Comparison of ENCODE assay signal across 8 cellular contexts in the genomic region with DNA sequence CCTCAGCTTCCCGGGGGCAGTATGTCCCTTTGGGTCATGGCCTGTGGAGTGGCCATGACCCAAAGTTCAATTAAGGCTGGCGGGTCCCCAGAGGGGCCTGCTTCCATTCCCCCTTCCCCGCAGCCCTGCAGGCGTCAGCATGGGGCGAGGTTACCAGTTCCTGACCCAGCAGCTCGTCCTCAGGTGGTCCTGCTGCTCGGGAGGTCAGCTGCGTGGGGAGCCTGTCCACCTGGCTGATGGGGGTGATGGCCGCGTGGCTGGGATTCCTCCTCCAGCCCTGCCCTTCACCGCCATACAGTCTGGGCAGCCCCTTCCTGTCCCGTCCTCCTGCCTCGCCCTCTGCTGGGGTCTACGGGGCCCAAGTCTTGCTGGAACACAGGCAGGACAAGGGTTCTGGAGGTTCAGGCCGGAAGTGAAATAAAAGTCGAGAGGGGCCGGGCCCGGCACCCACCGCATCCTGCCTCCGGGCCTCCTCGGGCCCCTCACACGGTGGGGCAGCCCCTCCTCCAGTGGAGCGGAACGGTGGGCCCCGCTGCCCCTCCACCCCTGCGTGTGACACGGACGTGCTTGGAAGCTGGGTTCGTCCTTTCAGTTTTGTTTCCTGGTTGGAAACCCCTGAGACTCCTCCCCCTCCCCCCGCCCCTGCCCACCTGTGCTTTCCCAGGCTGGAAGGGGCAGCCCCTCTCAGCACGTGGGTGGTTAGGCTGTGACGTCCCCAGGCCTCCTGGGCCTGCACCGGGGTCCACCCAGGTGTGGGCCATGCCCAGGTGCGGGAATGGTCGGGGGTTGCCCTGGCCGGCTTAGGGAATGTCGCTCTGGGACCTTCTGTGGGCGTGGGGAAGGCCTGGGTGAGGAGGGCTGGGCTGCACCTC.
DNase-seq lines count a peak whose midpoint lies in the region; ATAC-seq lines count a peak whose summit lies in the region.

No MANE protein-coding gene starts in this region.

- H3K4me3 ChIP-seq in effector memory CD4-positive, alpha-beta T cell (ENCODE audit: insufficient read depth, low read depth, low read length, poor library complexity, severe bottlenecking): peak overlapping the region; percentile 48
- peak overlapping the region; percentile 54 for H3K4me3 ChIP-seq in rectal smooth muscle tissue (ENCODE audit: low read length)

- ATAC-seq in GM18511 (IDR thresholded peaks at IDR 0.05; ENCODE audit: unreplicated experiment): peak; percentile 54
- peak; percentile 44 for ATAC-seq in HG02840 (IDR thresholded peaks at IDR 0.05; ENCODE audit: low FRiP score, unreplicated experiment)
- ATAC-seq in activated CD4-positive, CD25-positive, alpha-beta regulatory T cell treated with anti-CD3 and anti-CD28 coated beads, Interleukin-2, amount 50 U/mL, for 24 hours: peak; percentile 64 to 69

- peaks cover 14% of the 10 kb centered on the region for H3K36me3 ChIP-seq in effector memory CD4-positive, alpha-beta T cell (ENCODE audit: control insufficient read depth, insufficient read depth, low read length)
- H3K36me3 ChIP-seq in rectal smooth muscle tissue (ENCODE audit: control insufficient read depth, insufficient read depth, low read length): peaks cover 4% of the 10 kb centered on the region

- no peaks in the 10 kb centered on the region for H3K27me3 ChIP-seq in effector memory CD4-positive, alpha-beta T cell (replicated peaks; ENCODE audit: control insufficient read depth, insufficient read depth, low read length, poor library complexity, severe bottlenecking)
- no peaks in the 10 kb centered on the region for H3K27me3 ChIP-seq in rectal smooth muscle tissue (ENCODE audit: control insufficient read depth, insufficient read depth, low read length)

- no peak overlapping the region for H3K9ac ChIP-seq in rectal smooth muscle tissue (ENCODE audit: low read length)

- H3K27ac ChIP-seq in effector memory CD4-positive, alpha-beta T cell (ENCODE audit: insufficient read depth, low read length, poor library complexity, severe bottlenecking): peak overlapping the region; percentile 87
- no peak overlapping the region for H3K27ac ChIP-seq in rectal smooth muscle tissue (ENCODE audit: low read depth, low read length)

- peaks cover 71% of the 10 kb centered on the region for H3K4me1 ChIP-seq in effector memory CD4-positive, alpha-beta T cell (ENCODE audit: control insufficient read depth, insufficient read depth, low read length, poor library complexity, severe bottlenecking)
- peaks cover 8% of the 10 kb centered on the region for H3K4me1 ChIP-seq in rectal smooth muscle tissue (ENCODE audit: control insufficient read depth, insufficient read depth, low read length)

- DNase-seq in effector memory CD4-positive, alpha-beta T cell: peak; percentile 53 to 57 (median 55)
- DNase-seq in NCI-H2196 (lab: John Stamatoyannopoulos, UW; ENCODE audit: unreplicated experiment): no peak
- DNase-seq in COLO668 (lab: John Stamatoyannopoulos, UW; ENCODE audit: unreplicated experiment): no peak
- no peak for DNase-seq in NOMO-1 treated with DMSO at 0.1 percent for 48 hours (lab: John Stamatoyannopoulos, UW; ENCODE audit: unreplicated experiment)

- no peaks in the 10 kb centered on the region for H3K9me3 ChIP-seq in effector memory CD4-positive, alpha-beta T cell (ENCODE audit: control insufficient read depth, low read length)

Comparison
In these comparisons a context has a peak if more than half of its experiments do, and no peak if none do; other contexts are left out.
1. DNase-seq: peak in effector memory CD4-positive, alpha-beta T cell (3 of 3); none in NCI-H2196 (single experiment), COLO668 (single experiment) and NOMO-1 treated with DMSO at 0.1 percent for 48 hours (single experiment).
2. Peak in every context shown above with its lines, with median percentiles within 50 percentile points of each other: ATAC-seq.